Comparison of ENCODE assay signal across 15 cellular contexts in the genomic region with DNA sequence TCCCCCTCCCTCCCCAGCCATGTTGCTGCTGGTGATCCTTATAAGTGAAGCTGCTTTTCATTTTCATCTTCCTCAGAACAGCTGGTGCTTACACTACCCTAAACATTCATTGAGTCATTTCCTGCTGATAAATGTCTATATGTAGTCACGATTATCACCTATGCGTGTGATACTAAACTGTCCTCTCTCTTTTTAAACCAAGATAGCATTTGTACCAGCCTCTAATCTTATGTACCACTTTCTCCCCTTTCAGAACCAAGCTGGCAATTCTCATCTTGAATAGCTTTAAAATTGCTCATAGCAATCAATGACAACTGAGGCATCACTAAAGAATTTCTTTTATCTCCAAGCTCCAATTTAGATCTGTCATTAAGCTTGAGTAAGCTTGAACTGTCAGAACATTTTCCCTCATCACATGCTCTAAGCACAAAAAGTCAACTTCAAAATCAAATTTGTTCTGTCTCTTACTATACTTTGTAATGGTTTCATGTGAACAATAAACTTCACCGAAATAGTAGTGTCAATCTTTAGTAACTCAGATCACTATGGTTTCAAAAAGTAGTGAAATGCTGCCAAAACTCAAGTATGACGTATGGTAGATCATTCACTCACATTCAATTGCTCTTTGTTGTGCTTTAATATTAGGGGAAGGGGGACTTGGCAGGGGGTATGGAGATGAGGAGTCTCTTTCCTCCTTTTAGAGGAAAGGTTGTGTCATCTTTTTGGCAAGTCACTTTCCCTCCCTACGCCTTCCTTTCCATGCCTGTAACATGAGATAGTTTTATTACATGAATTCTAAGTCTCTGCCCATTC.
DNase-seq lines count a peak whose midpoint lies in the region; ATAC-seq, FAIRE-seq and TF ChIP-seq lines count a peak whose summit lies in the region.
"Had no signal": no experiment of that assay in that cellular context is flagged by ENCODE, and none has a peak within 500 bp of the region (broad histone marks: within the 10 kb centered on the region; RNA-seq: fewer than 3 reads in every experiment).

No MANE protein-coding gene starts in this region.

- H3K9me3 Mint-ChIP-seq in endothelial cell (ENCODE audit: unreplicated experiment) = no peaks in the 10 kb centered on the region
- H3K9me3 Mint-ChIP-seq in chondrocyte (ENCODE audit: low read depth) = peaks cover 3% of the 10 kb centered on the region
- H3K9me3 Mint-ChIP-seq: neural progenitor cell had no signal

- H3K27me3 Mint-ChIP-seq in endothelial cell (ENCODE audit: unreplicated experiment) (no peaks in the 10 kb centered on the region), chondrocyte (ENCODE audit: low read depth) (no peaks in the 10 kb centered on the region)

- H3K27me3 ChIP-seq in lower lobe of right lung (ENCODE audit: low read depth) = no peaks in the 10 kb centered on the region
- H3K27me3 ChIP-seq: neural progenitor cell had no signal

- no peak overlapping the region for H3K27ac ChIP-seq in lower lobe of right lung
- H3K27ac ChIP-seq: neural progenitor cell, PC-9, WERI-Rb-1 had no signal

- H3K36me3 ChIP-seq in lower lobe of right lung = no peaks in the 10 kb centered on the region
- H3K36me3 ChIP-seq: neural progenitor cell, WERI-Rb-1 had no signal

- H3K27ac Mint-ChIP-seq in endothelial cell (ENCODE audit: unreplicated experiment) (no peak overlapping the region), chondrocyte (ENCODE audit: unreplicated experiment) (no peak overlapping the region)
- H3K27ac Mint-ChIP-seq: neural progenitor cell had no signal

- TF ChIP-seq CTCF in endothelial cell (IDR thresholded peaks at IDR 0.05; ENCODE audit: unreplicated experiment) (no peak), lower lobe of right lung (IDR thresholded peaks at IDR 0.05) (no peak), chondrocyte (IDR thresholded peaks at IDR 0.05) (no peak)

- peak; percentile 83 for FAIRE-seq in H54 (lab: Jason Lieb, UNC)
- FAIRE-seq: GM12878, kidney had no signal

- H3K36me3 Mint-ChIP-seq in endothelial cell (ENCODE audit: low read depth, unreplicated experiment) (no peaks in the 10 kb centered on the region), chondrocyte (ENCODE audit: low read depth) (no peaks in the 10 kb centered on the region)
- H3K36me3 Mint-ChIP-seq: neural progenitor cell had no signal

- H3K4me3 ChIP-seq in lower lobe of right lung = no peak overlapping the region
- H3K4me3 ChIP-seq: GM12878, neural progenitor cell, PC-9 had no signal

- no peak overlapping the region for H3K4me3 Mint-ChIP-seq in endothelial cell (ENCODE audit: unreplicated experiment)
- no peak overlapping the region for H3K4me3 Mint-ChIP-seq in chondrocyte (ENCODE audit: unreplicated experiment)
- H3K4me3 Mint-ChIP-seq: neural progenitor cell had no signal

- intact Hi-C loops in lower lobe of right lung (cut with DNase I) = no loop called here

- in situ Hi-C loops in SK-MEL-5 (cut with HindIII; ENCODE audit: low pct_unique_long_range_greater_than_20kb, low sequenced_read_pairs) = no loop called here

- no peak for TF ChIP-seq POLR2A in H54 (IDR thresholded peaks at IDR 0.05; ENCODE audit: low read depth, low read length)

- DNase-seq in H54 (ENCODE audit: insufficient read length, low spot score) = no peak
- DNase-seq in SK-MEL-5 (ENCODE audit: low read depth, low spot score) = peak; percentile 10
- peak; percentile 59 for DNase-seq in fibroblast of peridontal ligament (ENCODE audit: extremely low read depth)
- DNase-seq in renal cortical epithelial cell (ENCODE audit: low read depth) = peak; percentile 76
- DNase-seq in endothelial cell (ENCODE audit: low spot score) = no peak
- no peak for DNase-seq in lower lobe of right lung
- no peak for DNase-seq in chondrocyte (ENCODE audit: low spot score)
- no peak for DNase-seq in UCSD-AML1 (lab: John Stamatoyannopoulos, UW; ENCODE audit: unreplicated experiment)
- DNase-seq: kidney; PC-9; stimulated activated CD4-positive, alpha-beta T cell treated with anti-CD3 and anti-CD28 coated beads, Interleukin-2, amount 100 ng/mL, for 24 hours; stimulated activated naive CD8-positive, alpha-beta T cell treated with anti-CD3 and anti-CD28 coated beads, Interleukin-15, Interleukin-2, amounts not matched to agents 100 U/mL and 50 U/mL, for 24 hours; WERI-Rb-1 had no signal

- H3K9me3 ChIP-seq in lower lobe of right lung = no peaks in the 10 kb centered on the region

- ATAC-seq in lower lobe of right lung = no peak
- ATAC-seq: GM12878; stimulated activated naive CD8-positive, alpha-beta T cell treated with anti-CD3 and anti-CD28 coated beads, Interleukin-15, Interleukin-2, amounts not matched to agents 100 U/mL and 50 U/mL, for 24 hours had no signal

- no peaks in the 10 kb centered on the region for H3K4me1 ChIP-seq in lower lobe of right lung

- H3K4me1 Mint-ChIP-seq in endothelial cell (ENCODE audit: unreplicated experiment) = no peaks in the 10 kb centered on the region
- peaks cover 8% of the 10 kb centered on the region for H3K4me1 Mint-ChIP-seq in chondrocyte (ENCODE audit: low read depth)

Comparison
In these comparisons a context has a peak if more than half of its experiments do, and no peak if none do; other contexts are left out.
1. DNase-seq: peak in SK-MEL-5 (single experiment), fibroblast of peridontal ligament (single experiment) and renal cortical epithelial cell (single experiment); none in H54 (single experiment), endothelial cell (single experiment), lower lobe of right lung (single experiment), chondrocyte (single experiment) and UCSD-AML1 (single experiment).